In the genomic region with DNA sequence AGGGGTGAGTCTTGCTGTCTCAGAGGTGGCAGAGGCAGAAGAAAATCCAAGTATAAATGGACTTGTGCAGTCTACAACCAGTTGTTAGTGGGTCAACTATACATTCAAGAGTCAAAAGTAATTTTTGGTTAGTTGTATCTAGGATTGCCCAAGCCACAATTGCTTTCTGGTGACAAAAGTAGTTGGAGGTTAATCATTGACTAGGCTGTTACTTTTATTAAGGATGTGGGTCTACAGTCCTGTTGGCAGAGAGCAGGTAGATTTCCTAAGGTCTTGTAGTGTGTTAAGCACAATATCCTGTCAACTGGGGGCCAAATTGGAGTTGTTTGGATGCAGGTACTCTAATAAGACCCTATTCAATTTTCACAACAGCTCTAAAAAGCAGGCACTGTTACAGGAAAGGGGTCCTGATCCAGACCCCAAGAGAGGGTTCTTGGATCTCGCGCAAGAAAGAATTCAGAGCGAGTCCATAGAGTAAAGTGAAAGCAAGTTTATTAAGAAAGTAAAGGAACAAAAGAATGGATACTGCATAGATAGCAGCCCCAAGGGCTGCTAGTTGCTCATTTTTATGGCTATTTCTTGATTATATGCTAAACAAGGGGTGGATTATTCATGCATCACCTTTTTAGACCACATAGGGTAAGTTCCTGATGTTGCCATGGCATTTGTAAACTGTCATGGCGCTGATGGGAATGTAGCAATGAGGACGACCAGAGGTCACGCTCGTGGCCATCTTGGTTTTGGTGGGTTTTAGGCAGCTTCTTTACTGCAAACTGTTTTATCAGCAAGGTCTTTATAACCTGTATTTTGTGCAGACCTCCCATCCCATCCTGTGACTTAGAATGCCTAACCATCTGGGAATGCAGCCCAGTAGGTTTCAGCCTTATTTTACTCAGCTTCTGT, we compare ENCODE assay signal across 31 cellular contexts.
"Had no signal": no experiment of that assay in that cellular context is flagged by ENCODE, and none has a peak within 500 bp of the region (broad histone marks: within the 10 kb centered on the region; RNA-seq: fewer than 3 reads in every experiment).

No MANE protein-coding gene starts in this region.

- H3K27me3 Mint-ChIP-seq: activated B cell treated with CpG ODN at 0.5 μM for 24 hours; activated CD8-positive, alpha-beta T cell treated with anti-CD3 and anti-CD28 coated beads for 36 hours; activated naive CD8-positive, alpha-beta T cell; central memory CD8-positive, alpha-beta T cell; dendritic cell treated with granulocyte-macrophage colony-stimulating factor and Interleukin-4, amounts not matched to agents 40 ng/mL and 50 ng/mL, for 4 days; T-helper 17 cell had no signal

- H3K4me3 Mint-ChIP-seq: activated B cell treated with CpG ODN at 0.5 μM for 24 hours; activated CD8-positive, alpha-beta T cell treated with anti-CD3 and anti-CD28 coated beads for 36 hours; activated naive CD8-positive, alpha-beta T cell; activated T-cell treated with anti-CD3 and anti-CD28 coated beads, Interleukin-2, amount 50 U/mL, for 4 hours; activated T-helper 17 cell treated with anti-CD3 and anti-CD28 coated beads, Interleukin-2, amount 50 U/mL, for 72 hours; central memory CD8-positive, alpha-beta T cell; dendritic cell treated with granulocyte-macrophage colony-stimulating factor and Interleukin-4, amounts not matched to agents 40 ng/mL and 50 ng/mL, for 4 days; endodermal cell; T-helper 17 cell; T-helper 2 cell treated with Interferon-gamma antibody and Interleukin-4, amounts not matched to agents 5 μg/mL and 100 μg/mL, for 36 hours had no signal

- ATAC-seq: activated CD4-positive, CD25-positive, alpha-beta regulatory T cell treated with anti-CD3 and anti-CD28 coated beads, Interleukin-2, amount 50 U/mL, for 24 hours; activated CD8-positive, alpha-beta T cell treated with anti-CD3 and anti-CD28 coated beads for 36 hours; activated T-cell treated with anti-CD3 and anti-CD28 coated beads, Interleukin-2, amount 50 U/mL, for 4 hours; activated T-helper 17 cell treated with anti-CD3 and anti-CD28 coated beads, Interleukin-2, amount 50 U/mL, for 72 hours; esophagus mucosa; T-helper 17 cell had no signal

- H3K4me1 Mint-ChIP-seq: activated B cell treated with CpG ODN at 0.5 μM for 24 hours; activated T-helper 17 cell treated with anti-CD3 and anti-CD28 coated beads, Interleukin-2, amount 50 U/mL, for 72 hours; central memory CD8-positive, alpha-beta T cell; endodermal cell; T-helper 17 cell had no signal

- DNase-seq: activated B cell treated with CpG ODN at 0.5 μM for 24 hours; activated CD4-positive, alpha-beta T cell treated with anti-CD3 and anti-CD28 coated beads for 48 hours; activated CD4-positive, alpha-beta T cell treated with anti-CD3 and anti-CD28 coated beads, Interleukin-2, amount 50 U/mL, for 1 hour; activated CD4-positive, alpha-beta T cell treated with anti-CD3 and anti-CD28 coated beads, Interleukin-2, amount 50 U/mL, for 48 hours; activated CD8-positive, alpha-beta memory T cell treated with anti-CD3 and anti-CD28 coated beads for 24 hours; activated CD8-positive, alpha-beta T cell treated with anti-CD3 and anti-CD28 coated beads for 36 hours; activated effector memory CD4-positive, alpha-beta T cell treated with Interleukin-2 at 50 U/mL for 16 hours; activated gamma-delta T cell treated with Interleukin-2 at 50 U/mL for 16 hours; activated naive CD4-positive, alpha-beta T cell treated with anti-CD3 and anti-CD28 coated beads, Interleukin-2, amount 50 U/mL, for 16 hours; activated naive CD4-positive, alpha-beta T cell treated with Interleukin-2 at 50 U/mL for 16 hours; activated T-cell treated with anti-CD3 and anti-CD28 coated beads, Interleukin-2, amount 50 U/mL, for 4 hours; amniotic stem cell; brain microvascular endothelial cell; dorsolateral prefrontal cortex; effector memory CD4-positive, alpha-beta T cell; endodermal cell; foreskin fibroblast; T-helper 17 cell; T1000; WERI-Rb-1 had no signal

- H3K4me3 ChIP-seq: coronary artery, dorsolateral prefrontal cortex had no signal

- H3K27ac ChIP-seq: brain microvascular endothelial cell, coronary artery, dorsolateral prefrontal cortex, WERI-Rb-1 had no signal

- H3K27me3 ChIP-seq: brain microvascular endothelial cell had no signal

- H3K9me3 Mint-ChIP-seq: endodermal cell had no signal

- H3K36me3 ChIP-seq: brain microvascular endothelial cell, WERI-Rb-1 had no signal

- H3K36me3 Mint-ChIP-seq: activated naive CD8-positive, alpha-beta T cell had no signal

- FAIRE-seq: astrocyte, bronchial epithelial cell, frontal cortex had no signal

- H3K27ac Mint-ChIP-seq: activated B cell treated with CpG ODN at 0.5 μM for 24 hours; activated CD8-positive, alpha-beta T cell treated with anti-CD3 and anti-CD28 coated beads for 36 hours; activated naive CD8-positive, alpha-beta T cell; activated T-helper 17 cell treated with anti-CD3 and anti-CD28 coated beads, Interleukin-2, amount 50 U/mL, for 72 hours; dendritic cell treated with granulocyte-macrophage colony-stimulating factor and Interleukin-4, amounts not matched to agents 40 ng/mL and 50 ng/mL, for 4 days; endodermal cell; T-helper 17 cell; T-helper 2 cell treated with Interferon-gamma antibody and Interleukin-4, amounts not matched to agents 5 μg/mL and 100 μg/mL, for 36 hours had no signal
